23 cellular contexts compared by ENCODE assay signal in genomic region chr10:7506571-7506970, GRCh38.
DNase-seq lines count a peak whose midpoint lies in the region; ATAC-seq, FAIRE-seq and TF ChIP-seq lines count a peak whose summit lies in the region.
"Had no signal": no experiment of that assay in that cellular context is flagged by ENCODE, and none has a peak within 500 bp of the region (broad histone marks: within the 10 kb centered on the region; RNA-seq: fewer than 3 reads in every experiment).

No MANE protein-coding gene starts in this region.

- H3K9me3 ChIP-seq in HepG2 (ENCODE audit: low read length) (no peaks in the 10 kb centered on the region), right lobe of liver (no peaks in the 10 kb centered on the region), esophagus squamous epithelium (no peaks in the 10 kb centered on the region)

- DNase-seq in HepG2 (ENCODE audit: low spot score) (no peak), right lobe of liver (no peak), esophagus squamous epithelium (lab: John Stamatoyannopoulos, UW) (no peak)
- no peak for DNase-seq in central memory CD8-positive, alpha-beta T cell (ENCODE audit: low spot score in 2 of 2)
- DNase-seq: activated CD4-positive, CD25-positive, alpha-beta regulatory T cell; activated gamma-delta T cell treated with Interleukin-2 at 50 U/mL for 16 hours; DMS53; effector CD4-positive, alpha-beta T cell; mesendoderm; NCI-H1417; NCI-H510A treated with DMSO at 0.1 percent for 48 hours; nephron progenitor cell; stimulated activated CD4-positive, alpha-beta T cell treated with anti-CD3 and anti-CD28 coated beads, Interleukin-2, amount 100 ng/mL, for 24 hours; stimulated activated naive CD4-positive, alpha-beta T cell treated with Interleukin-2 at 50 U/mL for 16 hours; T-helper 9 cell; tibial artery had no signal

- H3K4me1 Mint-ChIP-seq in central memory CD8-positive, alpha-beta T cell: peaks cover 58% of the 10 kb centered on the region

- H4K20me1 ChIP-seq in HepG2 (ENCODE audit: insufficient read depth, low read length): no peaks in the 10 kb centered on the region

- H3K4me3 ChIP-seq in HepG2 (replicated peaks in 1 of 3; ENCODE audit: insufficient read depth in 1 of 3, low read depth in 2 of 3, low read length in 3 of 3) (no peak overlapping the region), right lobe of liver (no peak overlapping the region), esophagus squamous epithelium (no peak overlapping the region)
- H3K4me3 ChIP-seq: gastroesophageal sphincter, tibial artery had no signal

- peaks cover 20% of the 10 kb centered on the region for H3K4me1 ChIP-seq in HepG2 (ENCODE audit: insufficient read depth, low read length)
- H3K4me1 ChIP-seq in right lobe of liver: no peaks in the 10 kb centered on the region
- H3K4me1 ChIP-seq in esophagus squamous epithelium: no peaks in the 10 kb centered on the region
- H3K4me1 ChIP-seq: tibial artery had no signal

- TF ChIP-seq RAD21 in HepG2 (CRISPR knock-in tag; IDR thresholded peaks at IDR 0.05): no peak

- no peaks in the 10 kb centered on the region for H3K27me3 Mint-ChIP-seq in central memory CD8-positive, alpha-beta T cell

- H3K9ac ChIP-seq in HepG2 (ENCODE audit: insufficient read depth, low read depth, low read length): no peak overlapping the region

- CTCF ChIA-PET in HepG2 (lab: Yijun Ruan, JAX; ENCODE audit: low intra/inter-chr PET ratio, low total read pairs): no interaction called here

- H3K4me2 ChIP-seq in HepG2 (ENCODE audit: low read depth, low read length): no peak overlapping the region

- H3K4me3 Mint-ChIP-seq in central memory CD8-positive, alpha-beta T cell: peak overlapping the region; percentile 33
- H3K4me3 Mint-ChIP-seq: nephron progenitor cell had no signal

- peaks cover 0 to 8% of the 10 kb centered on the region in 2 experiments; a peak in 2 of 5 replicates for H3K27me3 ChIP-seq in HepG2 (ENCODE audit: control insufficient read depth in 1 of 2, insufficient read depth in 2 of 2, low read length in 2 of 2)
- H3K27me3 ChIP-seq in right lobe of liver: no peaks in the 10 kb centered on the region
- H3K27me3 ChIP-seq in esophagus squamous epithelium: peaks cover 0 to 4% (median 0%) of the 10 kb centered on the region in 4 donors
- H3K27me3 ChIP-seq: gastroesophageal sphincter had no signal

- H3K79me2 ChIP-seq in HepG2 (ENCODE audit: insufficient read depth, low read length): no peaks in the 10 kb centered on the region

- no peak for TF ChIP-seq POLR2A in HepG2 (IDR thresholded peaks at IDR 0.05; ENCODE audit: insufficient read depth in 1 of 2, low read depth in 2 of 2, low read length in 2 of 2)
- TF ChIP-seq POLR2A in right lobe of liver (IDR thresholded peaks at IDR 0.05): no peak
- TF ChIP-seq POLR2A in esophagus squamous epithelium (IDR thresholded peaks at IDR 0.05): no peak

- H3K36me3 ChIP-seq in HepG2 (replicated peaks in 1 of 2; ENCODE audit: control insufficient read depth in 1 of 2, insufficient read depth in 2 of 2, low read length in 2 of 2) (no peaks in the 10 kb centered on the region), right lobe of liver (no peaks in the 10 kb centered on the region), esophagus squamous epithelium (no peaks in the 10 kb centered on the region)
- H3K36me3 ChIP-seq: gastroesophageal sphincter, tibial artery had no signal

- H3K9me3 Mint-ChIP-seq in central memory CD8-positive, alpha-beta T cell: peaks cover 20% of the 10 kb centered on the region

- intact Hi-C loops in HepG2 (cut with micrococcal nuclease; ENCODE audit: unreplicated experiment) (no loop called here), right lobe of liver (cut with DNase I) (no loop called here), esophagus squamous epithelium (cut with DNase I) (no loop called here)

- BruUV-seq in HepG2 (replicated peaks; lab: Mats Ljungman, UMichigan): no TSS peak

- peaks cover 7% of the 10 kb centered on the region for H3K36me3 Mint-ChIP-seq in central memory CD8-positive, alpha-beta T cell (ENCODE audit: insufficient read depth)

- 18% methylated on average over 3 of the region's 3 CpGs for whole genome bisulfite sequencing in HepG2 (ENCODE audit: low lambda C conversion rate)
- 57% methylated on average over 3 of the region's 3 CpGs for WGBS in right lobe of liver (ENCODE audit: insufficient coverage, low coverage, low lambda C conversion rate, missing lambda C conversion rate)
- WGBS in esophagus squamous epithelium, 2 donors: 83 to 95% methylated on average over 3 of the region's 3 CpGs

- TF ChIP-seq CTCF in HepG2 (CRISPR knock-in tag; IDR thresholded peaks at IDR 0.05) (no peak), right lobe of liver (IDR thresholded peaks at IDR 0.05) (no peak), esophagus squamous epithelium (IDR thresholded peaks at IDR 0.05) (no peak)

- no peak for FAIRE-seq in HepG2 (lab: Jason Lieb, UNC)
- FAIRE-seq: RCC 7860 had no signal

- in situ Hi-C loops in HepG2 (cut with HindIII; ENCODE audit: extremely low pct_ligation_motif_present, low pct_unique_long_range_greater_than_20kb): no loop called here

- POLR2A ChIA-PET in HepG2 (lab: Yijun Ruan, JAX): no interaction called here

- H3K27ac Mint-ChIP-seq in central memory CD8-positive, alpha-beta T cell (ENCODE audit: low read depth): peak overlapping the region; percentile 96
- H3K27ac Mint-ChIP-seq: nephron progenitor cell had no signal

- TF ChIP-seq EP300 in HepG2 (IDR thresholded peaks at IDR 0.05; ENCODE audit: low read depth in 2 of 2, low read length in 2 of 2) (no peak), HepG2 (CRISPR knock-in tag; IDR thresholded peaks at IDR 0.05; ENCODE audit: borderline replicate concordance) (no peak)

- H3K27ac ChIP-seq in HepG2 (ENCODE audit: extremely low read length, insufficient read depth, low read length) (no peak overlapping the region), right lobe of liver (no peak overlapping the region), esophagus squamous epithelium (no peak overlapping the region)
- H3K27ac ChIP-seq: gastroesophageal sphincter, HL-60, tibial artery had no signal

- no peak overlapping the region for H2AFZ ChIP-seq in HepG2 (ENCODE audit: low read length)

- ATAC-seq in HepG2: peak; percentile 67
- ATAC-seq in right lobe of liver: no peak
- ATAC-seq in HG03432 (IDR thresholded peaks at IDR 0.05; ENCODE audit: unreplicated experiment): peak; percentile 54
- no peak for ATAC-seq in central memory CD8-positive, alpha-beta T cell (replicated peaks; ENCODE audit: extremely low read depth, poor library complexity, severe bottlenecking)
- ATAC-seq in GM18873 (IDR thresholded peaks at IDR 0.05; ENCODE audit: low FRiP score, unreplicated experiment): no peak
- no peak for ATAC-seq in HG03457 (IDR thresholded peaks at IDR 0.05; ENCODE audit: unreplicated experiment)
- ATAC-seq: esophagus mucosa, gastroesophageal sphincter had no signal

TF ChIP-seq in HepG2, 621 proteins besides CTCF, POLR2A, EP300 and RAD21:
- TF ChIP-seq ZNF34 (CRISPR knock-in tag; IDR thresholded peaks at IDR 0.05; ENCODE audit: borderline replicate concordance) (no peak), CENPT (CRISPR knock-in tag; IDR thresholded peaks at IDR 0.05; ENCODE audit: low read depth) (no peak), ZSCAN31 (CRISPR knock-in tag; IDR thresholded peaks at IDR 0.05; ENCODE audit: low read depth) (no peak), CREBL2 (CRISPR knock-in tag; IDR thresholded peaks at IDR 0.05; ENCODE audit: borderline replicate concordance) (no peak), HMG20A (CRISPR knock-in tag; IDR thresholded peaks at IDR 0.05; ENCODE audit: borderline replicate concordance) (no peak), KLF16 (CRISPR knock-in tag; IDR thresholded peaks at IDR 0.05) (no peak), NFE2 (CRISPR knock-in tag; IDR thresholded peaks at IDR 0.05) (no peak), ZNF816 (CRISPR knock-in tag; IDR thresholded peaks at IDR 0.05; ENCODE audit: borderline replicate concordance) (no peak), ZNF367 (CRISPR knock-in tag; IDR thresholded peaks at IDR 0.05; ENCODE audit: borderline replicate concordance) (no peak), CREM (IDR thresholded peaks at IDR 0.05) (no peak), CREM (CRISPR knock-in tag; IDR thresholded peaks at IDR 0.05) (no peak), HNRNPUL1 (IDR thresholded peaks at IDR 0.05; ENCODE audit: low read depth, low read length) (no peak), ZNF350 (CRISPR knock-in tag; IDR thresholded peaks at IDR 0.05; ENCODE audit: borderline replicate concordance, low read depth) (no peak), TAF15 (IDR thresholded peaks at IDR 0.05; ENCODE audit: low read depth, low read length, poor library complexity, severe bottlenecking) (no peak), GTF3A (CRISPR knock-in tag; conservative IDR thresholded peaks at IDR 0.05) (no peak), PITX1 (CRISPR knock-in tag; IDR thresholded peaks at IDR 0.05) (no peak), ZNF841 (CRISPR knock-in tag; IDR thresholded peaks at IDR 0.05; ENCODE audit: borderline replicate concordance) (no peak)
- TF ChIP-seq, protein P1, sequence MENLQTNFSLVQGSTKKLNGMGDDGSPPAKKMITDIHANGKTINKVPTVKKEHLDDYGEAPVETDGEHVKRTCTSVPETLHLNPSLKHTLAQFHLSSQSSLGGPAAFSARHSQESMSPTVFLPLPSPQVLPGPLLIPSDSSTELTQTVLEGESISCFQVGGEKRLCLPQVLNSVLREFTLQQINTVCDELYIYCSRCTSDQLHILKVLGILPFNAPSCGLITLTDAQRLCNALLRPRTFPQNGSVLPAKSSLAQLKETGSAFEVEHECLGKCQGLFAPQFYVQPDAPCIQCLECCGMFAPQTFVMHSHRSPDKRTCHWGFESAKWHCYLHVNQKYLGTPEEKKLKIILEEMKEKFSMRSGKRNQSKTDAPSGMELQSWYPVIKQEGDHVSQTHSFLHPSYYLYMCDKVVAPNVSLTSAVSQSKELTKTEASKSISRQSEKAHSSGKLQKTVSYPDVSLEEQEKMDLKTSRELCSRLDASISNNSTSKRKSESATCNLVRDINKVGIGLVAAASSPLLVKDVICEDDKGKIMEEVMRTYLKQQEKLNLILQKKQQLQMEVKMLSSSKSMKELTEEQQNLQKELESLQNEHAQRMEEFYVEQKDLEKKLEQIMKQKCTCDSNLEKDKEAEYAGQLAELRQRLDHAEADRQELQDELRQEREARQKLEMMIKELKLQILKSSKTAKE (CRISPR knock-in tag; IDR thresholded peaks at IDR 0.05; ENCODE audit: borderline replicate concordance): no peak

Comparison
In these comparisons a context has a peak if more than half of its experiments do, and no peak if none do; other contexts are left out.
1. ATAC-seq: peak in HepG2 (single experiment) and HG03432 (single experiment); none in right lobe of liver (0 of 4), central memory CD8-positive, alpha-beta T cell (single experiment), GM18873 (single experiment) and HG03457 (single experiment).